ENCODE assay signal across 18 cellular contexts in the genomic region with DNA sequence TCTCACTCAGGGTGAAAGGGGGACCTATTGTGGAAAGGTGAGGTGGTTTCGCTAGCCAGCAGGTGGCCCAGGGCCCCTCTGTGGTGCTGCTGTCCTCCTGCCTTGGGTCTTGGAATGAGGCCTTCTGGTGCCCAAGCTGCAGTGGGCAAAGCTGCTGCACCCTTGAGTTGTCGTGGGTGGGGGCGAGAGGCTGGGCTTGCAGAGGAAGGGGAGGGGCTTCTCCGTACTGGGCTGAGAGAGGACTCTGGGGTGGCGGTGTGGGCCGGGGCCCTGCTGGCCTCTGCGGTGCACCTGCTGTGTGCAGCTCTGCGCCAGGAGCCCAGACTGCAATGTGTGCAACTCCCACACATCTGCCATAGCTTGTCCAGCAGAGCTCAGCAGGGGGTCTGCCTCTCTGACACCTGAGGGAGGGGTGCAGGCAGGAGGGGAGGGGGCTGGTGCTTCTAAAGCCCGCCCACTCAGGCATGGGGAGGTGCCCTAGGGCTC.
DNase-seq lines count a peak whose midpoint lies in the region; ATAC-seq and TF ChIP-seq lines count a peak whose summit lies in the region.
"Had no signal": no experiment of that assay in that cellular context is flagged by ENCODE, and none has a peak within 500 bp of the region (broad histone marks: within the 10 kb centered on the region; RNA-seq: fewer than 3 reads in every experiment).

No MANE protein-coding gene starts in this region.

- TF ChIP-seq CTCF in BE2C (IDR thresholded peaks at IDR 0.05; ENCODE audit: low read depth, low read length): no peak

- no peaks in the 10 kb centered on the region for H3K36me3 ChIP-seq in BE2C
- H3K36me3 ChIP-seq in mucosa of rectum (ENCODE audit: control insufficient read depth in 2 of 2, insufficient read depth in 2 of 2, low read length in 2 of 2): no peaks in the 10 kb centered on the region
- H3K36me3 ChIP-seq: BLaER1 treated with 17β-estradiol and CSF1 and Interleukin-3, amounts not matched to agents 10 nM and 100 nM; gastroesophageal sphincter; tibial artery had no signal

- H3K4me1 ChIP-seq in BE2C (peaks cover 48% of the 10 kb centered on the region), mucosa of rectum (ENCODE audit: control insufficient read depth in 2 of 2, insufficient read depth in 2 of 2, low read length in 2 of 2) (peaks cover 33 to 43% of the 10 kb centered on the region in 2 donors)
- H3K4me1 ChIP-seq: tibial artery had no signal

- H3K9ac ChIP-seq in mucosa of rectum (ENCODE audit: low read depth in 1 of 2, low read length in 2 of 2): peak overlapping the region in 1 of 2 donors; percentile 58
- H3K9ac ChIP-seq: BLaER1 treated with 17β-estradiol and CSF1 and Interleukin-3, amounts not matched to agents 10 nM and 100 nM had no signal

- H3K27me3 ChIP-seq in BE2C (no peaks in the 10 kb centered on the region), mucosa of rectum (ENCODE audit: control insufficient read depth in 2 of 2, insufficient read depth in 2 of 2, low read length in 2 of 2) (no peaks in the 10 kb centered on the region)
- H3K27me3 ChIP-seq: BLaER1 treated with 17β-estradiol and CSF1 and Interleukin-3, amounts not matched to agents 10 nM and 100 nM had no signal

- peak overlapping the region; percentile 96 to 98 for H3K27ac ChIP-seq in mucosa of rectum (ENCODE audit: low read depth in 2 of 2, low read length in 2 of 2)
- H3K27ac ChIP-seq: BLaER1 treated with 17β-estradiol and CSF1 and Interleukin-3, amounts not matched to agents 10 nM and 100 nM; gastroesophageal sphincter; tibial artery had no signal

- ATAC-seq in HG02884 (IDR thresholded peaks at IDR 0.05; ENCODE audit: unreplicated experiment) (no peak), HG03159 (IDR thresholded peaks at IDR 0.05; ENCODE audit: unreplicated experiment) (no peak)
- ATAC-seq: activated CD8-positive, alpha-beta memory T cell treated with anti-CD3 and anti-CD28 coated beads, Interleukin-2, amount 10 ng/mL, durations not matched to agents 7 days and 5 days; gastroesophageal sphincter; stimulated activated memory B cell treated with anti-CD40 and anti-IgM and Interleukin-4, amounts not matched to agents 10 μg/mL and 1 μg/mL and 100 μg/mL, for 72 hours had no signal

- DNase-seq in NCI-H1092 treated with DMSO at 0.1 percent for 48 hours (lab: John Stamatoyannopoulos, UW) (peak; percentile 67), NCI-H1092 (lab: John Stamatoyannopoulos, UW) (no peak), BE2C (peak; percentile 32), SHP77 treated with DMSO at 0.1 percent for 48 hours (lab: John Stamatoyannopoulos, UW) (peak; percentile 39), epidermal melanocyte (ENCODE audit: insufficient read length, low spot score) (no peak)
- DNase-seq: activated CD8-positive, alpha-beta memory T cell treated with anti-CD3 and anti-CD28 coated beads, Interleukin-2, amount 10 ng/mL, durations not matched to agents 7 days and 5 days; cortex of kidney; mesendoderm; NCI-H2081 treated with DMSO at 0.1 percent for 48 hours; SIG-M5 had no signal

- no peak overlapping the region for H3K4me3 ChIP-seq in BE2C (ENCODE audit: low read depth, low read length)
- peak overlapping the region in 1 of 2 donors; percentile 26 for H3K4me3 ChIP-seq in mucosa of rectum (ENCODE audit: low read length in 2 of 2)
- H3K4me3 ChIP-seq: BLaER1 treated with 17β-estradiol and CSF1 and Interleukin-3, amounts not matched to agents 10 nM and 100 nM; gastroesophageal sphincter; smooth muscle cell; tibial artery had no signal

- H3K9me3 ChIP-seq in BE2C (no peaks in the 10 kb centered on the region), mucosa of rectum (ENCODE audit: control insufficient read depth in 2 of 2, low read length in 2 of 2) (no peaks in the 10 kb centered on the region)
- H3K9me3 ChIP-seq: gastroesophageal sphincter, tibial artery had no signal

Comparison
In these comparisons a context has a peak if more than half of its experiments do, and no peak if none do; other contexts are left out.
1. DNase-seq: peak in NCI-H1092 treated with DMSO at 0.1 percent for 48 hours (single experiment), BE2C (single experiment) and SHP77 treated with DMSO at 0.1 percent for 48 hours (single experiment); none in NCI-H1092 (single experiment) and epidermal melanocyte (single experiment).